Comparison of ENCODE assay signal across 8 cellular contexts in the genomic region with DNA sequence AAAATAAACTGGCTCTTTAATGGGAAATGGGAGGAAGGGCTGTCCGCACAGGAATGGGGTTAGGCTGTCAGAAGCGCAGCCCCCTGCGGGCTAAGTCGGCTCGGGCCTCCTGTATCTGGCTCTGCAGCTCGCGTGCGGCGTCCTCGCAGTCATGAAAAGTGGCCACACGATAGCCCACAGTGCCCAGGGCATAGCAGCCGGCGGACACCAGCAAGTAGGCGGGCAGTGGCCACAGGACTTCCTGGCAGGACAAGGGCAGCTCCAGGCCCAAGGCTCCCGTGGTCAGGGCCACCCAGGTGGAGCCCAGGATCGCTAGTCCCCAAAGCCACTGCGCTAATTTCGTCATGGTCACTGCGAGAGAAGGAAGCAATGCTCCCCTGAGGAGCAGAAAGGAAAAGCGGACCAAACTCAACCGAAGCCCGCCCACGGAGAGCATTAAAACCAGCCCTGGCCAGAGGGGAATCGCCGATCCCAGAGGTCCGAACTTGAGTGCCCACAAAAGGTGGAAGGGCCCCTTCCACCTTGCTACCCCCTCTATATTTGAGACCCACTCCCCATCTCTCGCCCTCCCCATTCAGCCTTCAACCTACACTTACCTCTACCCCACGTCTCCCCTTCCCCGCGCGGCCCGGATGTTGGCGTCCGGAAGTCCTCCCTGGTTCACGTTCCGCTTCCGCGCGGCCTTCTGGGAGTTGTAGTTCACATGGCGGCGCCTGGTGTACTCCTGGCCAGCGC. TPM values are rescaled to one million over a fixed set of nuclear protein-coding genes. Genes with fewer than 3 reads are reported as not detected.
DNase-seq lines count a peak whose midpoint lies in the region; ATAC-seq and TF ChIP-seq lines count a peak whose summit lies in the region.

A gene with protein sequence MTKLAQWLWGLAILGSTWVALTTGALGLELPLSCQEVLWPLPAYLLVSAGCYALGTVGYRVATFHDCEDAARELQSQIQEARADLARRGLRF (minus strand): TSS at position 637 of the 735 bp plus-strand sequence. CDS start 291 bp downstream, at position 346.

- no peaks in the 10 kb centered on the region for H3K27me3 ChIP-seq in dorsolateral prefrontal cortex

- WGBS in lower leg skin, 2 donors, result 0% methylated on average over 37 to 41 of the region's 42 CpGs

- intact Hi-C loops in activated CD4-positive, alpha-beta memory T cell treated with anti-CD3 and anti-CD28 coated beads for 36 hours (cut with micrococcal nuclease), result loop anchor here (5.0 kb wide), 1 partner anchor 102 kb away; a partner anchor contains a TSS
- intact Hi-C loops in dorsolateral prefrontal cortex (cut with DNase I) (no loop called here), lower leg skin (cut with DNase I; ENCODE audit: low total_unique reads) (no loop called here)

- peaks cover 17% of the 10 kb centered on the region for H3K36me3 Mint-ChIP-seq in activated CD4-positive, alpha-beta memory T cell treated with anti-CD3 and anti-CD28 coated beads for 36 hours

- peak within 1 kb of the TSS; percentile 64 to 100 (median 86) for H3K4me3 ChIP-seq in dorsolateral prefrontal cortex
- peak within 1 kb of the TSS; percentile 44 for H3K4me3 ChIP-seq in lower leg skin (ENCODE audit: low read depth, poor library complexity, severe bottlenecking)

- peak within 1 kb of the TSS; percentile 96 for H3K4me3 Mint-ChIP-seq in activated CD4-positive, alpha-beta memory T cell treated with anti-CD3 and anti-CD28 coated beads for 36 hours

- H3K27me3 Mint-ChIP-seq in activated CD4-positive, alpha-beta memory T cell treated with anti-CD3 and anti-CD28 coated beads for 36 hours, result no peaks in the 10 kb centered on the region

- CTCF ChIA-PET in activated CD4-positive, alpha-beta memory T cell treated with anti-CD3 and anti-CD28 coated beads for 36 hours (lab: Charles Lee), result interaction anchor here (1.6 kb wide), 1 partner anchor 49 kb away, joined by 3 read pairs; no protein-coding TSS in a partner anchor

- POLR2A ChIA-PET in activated CD4-positive, alpha-beta memory T cell treated with anti-CD3 and anti-CD28 coated beads for 36 hours (lab: Charles Lee), result no interaction called here

- peak within 1 kb of the TSS; percentile 93 for H3K27ac Mint-ChIP-seq in activated CD4-positive, alpha-beta memory T cell treated with anti-CD3 and anti-CD28 coated beads for 36 hours

- peaks cover 32% of the 10 kb centered on the region for H3K4me1 Mint-ChIP-seq in activated CD4-positive, alpha-beta memory T cell treated with anti-CD3 and anti-CD28 coated beads for 36 hours (ENCODE audit: low read depth)

- DNase-seq in AG20443 (ENCODE audit: low spot score), result peak; percentile 87
- DNase-seq in GM19238 (ENCODE audit: insufficient read length, low spot score), result peak; percentile 88
- peak; percentile 96 for DNase-seq in NCI-H82 (lab: John Stamatoyannopoulos, UW)
- DNase-seq in activated CD4-positive, alpha-beta memory T cell treated with anti-CD3 and anti-CD28 coated beads for 36 hours, result peak; percentile 94
- peak; percentile 88 to 96 (median 94) for DNase-seq in dorsolateral prefrontal cortex
- peak; percentile 87 to 98 for DNase-seq in lower leg skin (ENCODE audit: low spot score in 2 of 2)
- DNase-seq in stimulated activated CD4-positive, alpha-beta T cell treated with anti-CD3 and anti-CD28 coated beads, Interleukin-4, amount 100 ng/mL, for 48 hours (ENCODE audit: low read depth in 2 of 2), result peak; percentile 87 to 89

- TF ChIP-seq POLR2A in lower leg skin (IDR thresholded peaks at IDR 0.05), result no peak

- peak; percentile 68 for ATAC-seq in HG03521 (IDR thresholded peaks at IDR 0.05; ENCODE audit: unreplicated experiment)

- H3K27ac ChIP-seq in dorsolateral prefrontal cortex, result peak within 1 kb of the TSS in 58 of 59 donors; percentile 36 to 96 (median 86)

- no peaks in the 10 kb centered on the region for H3K9me3 Mint-ChIP-seq in activated CD4-positive, alpha-beta memory T cell treated with anti-CD3 and anti-CD28 coated beads for 36 hours

- TF ChIP-seq CTCF in dorsolateral prefrontal cortex (IDR thresholded peaks at IDR 0.05 in 54 of 56, conservative IDR thresholded peaks at IDR 0.05 in 2 of 56; ENCODE audit: low read depth in 1 of 56, partially characterized antibody in 56 of 56), result peak in 29 of 56 donors; percentile 9 to 57 (median 26)
- TF ChIP-seq CTCF in lower leg skin (IDR thresholded peaks at IDR 0.05), result no peak

RNA-seq across cellular contexts. Expression of the gene that starts here (rescaled TPM):
- 10 to 100 TPM; 34.1 to 37.7 TPM for total RNA-seq in activated CD4-positive, alpha-beta memory T cell treated with anti-CD3 and anti-CD28 coated beads for 36 hours
- total RNA-seq in dorsolateral prefrontal cortex (10 to 100 TPM; 28.0 to 77.8 (median 52.8) TPM), lower leg skin (10 to 100 TPM; 19.2 to 74.7 (median 36.9) TPM)

Comparison
In these comparisons a context has a peak if more than half of its experiments do, and no peak if none do; other contexts are left out.
1. Peak in every context shown above with its lines: DNase-seq, ATAC-seq, H3K4me3 ChIP-seq and H3K27ac ChIP-seq.
2. CTCF ChIP-seq: peak in dorsolateral prefrontal cortex (29 of 56); none in lower leg skin (0 of 3).